1 cellular context compared by ENCODE assay signal in the genomic region with DNA sequence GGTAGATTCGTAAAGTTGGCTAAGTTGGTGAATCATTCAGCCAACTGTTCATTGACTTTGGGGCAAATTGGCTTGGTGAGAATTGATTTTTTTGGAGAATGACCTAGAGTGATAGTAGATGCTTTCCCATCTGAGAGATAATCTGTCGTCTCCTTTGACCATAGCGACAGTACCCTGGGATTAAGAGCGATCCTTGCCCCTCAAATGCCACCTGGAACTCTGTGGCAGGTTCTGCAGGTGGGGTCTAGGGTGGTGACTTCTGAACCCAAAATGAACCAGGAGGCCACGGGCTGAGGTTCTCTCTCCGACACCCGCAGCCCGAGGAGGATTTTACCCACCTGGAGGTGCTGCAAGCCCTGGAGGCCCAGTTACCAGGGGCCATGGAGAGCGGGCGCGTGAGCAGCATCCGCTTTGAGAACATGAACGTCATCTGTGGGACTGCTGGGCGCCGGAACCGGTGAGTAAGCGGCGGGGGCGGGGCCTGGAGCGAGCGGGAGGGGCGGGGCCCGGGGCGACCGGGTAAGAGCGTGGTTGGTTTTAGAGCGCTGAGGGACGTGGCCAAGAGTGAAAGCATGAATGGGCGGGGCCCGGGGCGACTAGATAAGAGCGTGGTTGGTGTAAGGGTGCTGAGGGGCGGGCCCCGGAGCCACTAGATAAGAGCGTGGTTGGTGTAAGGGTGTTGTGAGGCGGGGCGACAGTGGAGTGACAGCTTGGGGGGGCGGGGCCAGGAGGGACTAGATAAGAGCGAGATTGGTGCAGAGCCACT.
TF ChIP-seq lines count a peak whose summit lies in the region.

No MANE protein-coding gene starts in this region.

TF ChIP-seq in K562, 482 proteins besides CTCF, POLR2A, EP300 and RAD21 (continued from another document and continues in another):
- TF ChIP-seq, protein P1, sequence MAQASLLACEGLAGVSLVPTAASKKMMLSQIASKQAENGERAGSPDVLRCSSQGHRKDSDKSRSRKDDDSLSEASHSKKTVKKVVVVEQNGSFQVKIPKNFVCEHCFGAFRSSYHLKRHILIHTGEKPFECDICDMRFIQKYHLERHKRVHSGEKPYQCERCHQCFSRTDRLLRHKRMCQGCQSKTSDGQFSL (CRISPR knock-in tag; IDR thresholded peaks at IDR 0.05) = no peak
- TF ChIP-seq, protein P1 (tag; IDR thresholded peaks at IDR 0.05) = no peak
- TF ChIP-seq GABPA (tag; conservative IDR thresholded peaks at IDR 0.05; ENCODE audit: low read depth) (peak; percentile 87), MCM7 (IDR thresholded peaks at IDR 0.05) (no peak), ZNF561 (CRISPR knock-in tag; conservative IDR thresholded peaks at IDR 0.05) (no peak), ZNF780A (CRISPR knock-in tag; IDR thresholded peaks at IDR 0.05) (no peak), CEBPG (CRISPR knock-in tag; IDR thresholded peaks at IDR 0.05) (no peak), CEBPG (tag; conservative IDR thresholded peaks at IDR 0.05 in 1 of 2, IDR thresholded peaks at IDR 0.05 in 1 of 2) (no peak), STAT5B (CRISPR knock-in tag; IDR thresholded peaks at IDR 0.05) (no peak), MXI1 (IDR thresholded peaks at IDR 0.05; ENCODE audit: low read depth, low read length) (no peak), MECOM (CRISPR knock-in tag; IDR thresholded peaks at IDR 0.05) (no peak), RNF2 (IDR thresholded peaks at IDR 0.05) (no peak), CBFA2T2 (conservative IDR thresholded peaks at IDR 0.05) (no peak), BRD9 (IDR thresholded peaks at IDR 0.05; ENCODE audit: low read depth, partially characterized antibody) (no peak), KDM5B (IDR thresholded peaks at IDR 0.05; ENCODE audit: insufficient replicate concordance, low read depth, low read length) (peak; percentile 86), NCOA6 (IDR thresholded peaks at IDR 0.05) (no peak), ZNF830 (CRISPR knock-in tag; IDR thresholded peaks at IDR 0.05) (0 out of 2 replicates have a peak, but pooled peaks have one; percentile 34), PHTF2 (CRISPR knock-in tag; IDR thresholded peaks at IDR 0.05) (no peak), ZNF766 (CRISPR knock-in tag; conservative IDR thresholded peaks at IDR 0.05) (no peak), ZSCAN32 (CRISPR knock-in tag; IDR thresholded peaks at IDR 0.05) (no peak), RBM17 (IDR thresholded peaks at IDR 0.05; ENCODE audit: borderline replicate concordance, low read depth, low read length) (no peak), FOXA1 (IDR thresholded peaks at IDR 0.05; ENCODE audit: borderline replicate concordance) (no peak), YY1 (IDR thresholded peaks at IDR 0.05; ENCODE audit: borderline replicate concordance in 1 of 3, control insufficient read depth in 1 of 3, extremely low read depth in 1 of 3, insufficient read depth in 3 of 3, insufficient read length in 1 of 3, insufficient replicate concordance in 2 of 3, low read depth in 1 of 3, low read length in 2 of 3) (peak in 2 of 3 experiments; percentile 82 to 90), ZNF12 (CRISPR knock-in tag; IDR thresholded peaks at IDR 0.05) (no peak), PRMT5 (CRISPR knock-in tag; IDR thresholded peaks at IDR 0.05) (0 out of 2 replicates have a peak, but pooled peaks have one; percentile 75), CCNT2 (IDR thresholded peaks at IDR 0.05; ENCODE audit: borderline replicate concordance, extremely low read depth, insufficient read length, low read depth, low read length) (no peak), ZNF174 (CRISPR knock-in tag; IDR thresholded peaks at IDR 0.05) (no peak), TAF7 (tag; IDR thresholded peaks at IDR 0.05) (peak; percentile 58), GTF2F1 (IDR thresholded peaks at IDR 0.05; ENCODE audit: low read depth, low read length) (no peak), PURB (CRISPR knock-in tag; IDR thresholded peaks at IDR 0.05; ENCODE audit: low read depth) (no peak), FOXA3 (CRISPR knock-in tag; conservative IDR thresholded peaks at IDR 0.05 in 1 of 2, IDR thresholded peaks at IDR 0.05 in 1 of 2) (no peak), CBX1 (IDR thresholded peaks at IDR 0.05; ENCODE audit: low read depth) (peak; percentile 60; the same call in 1 of the 2 replicates), ZNF431 (CRISPR knock-in tag; IDR thresholded peaks at IDR 0.05) (no peak)
- TF ChIP-seq, protein P2, sequence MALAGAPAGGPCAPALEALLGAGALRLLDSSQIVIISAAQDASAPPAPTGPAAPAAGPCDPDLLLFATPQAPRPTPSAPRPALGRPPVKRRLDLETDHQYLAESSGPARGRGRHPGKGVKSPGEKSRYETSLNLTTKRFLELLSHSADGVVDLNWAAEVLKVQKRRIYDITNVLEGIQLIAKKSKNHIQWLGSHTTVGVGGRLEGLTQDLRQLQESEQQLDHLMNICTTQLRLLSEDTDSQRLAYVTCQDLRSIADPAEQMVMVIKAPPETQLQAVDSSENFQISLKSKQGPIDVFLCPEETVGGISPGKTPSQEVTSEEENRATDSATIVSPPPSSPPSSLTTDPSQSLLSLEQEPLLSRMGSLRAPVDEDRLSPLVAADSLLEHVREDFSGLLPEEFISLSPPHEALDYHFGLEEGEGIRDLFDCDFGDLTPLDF (CRISPR knock-in tag; IDR thresholded peaks at IDR 0.05) = no peak
- TF ChIP-seq, protein P3, sequence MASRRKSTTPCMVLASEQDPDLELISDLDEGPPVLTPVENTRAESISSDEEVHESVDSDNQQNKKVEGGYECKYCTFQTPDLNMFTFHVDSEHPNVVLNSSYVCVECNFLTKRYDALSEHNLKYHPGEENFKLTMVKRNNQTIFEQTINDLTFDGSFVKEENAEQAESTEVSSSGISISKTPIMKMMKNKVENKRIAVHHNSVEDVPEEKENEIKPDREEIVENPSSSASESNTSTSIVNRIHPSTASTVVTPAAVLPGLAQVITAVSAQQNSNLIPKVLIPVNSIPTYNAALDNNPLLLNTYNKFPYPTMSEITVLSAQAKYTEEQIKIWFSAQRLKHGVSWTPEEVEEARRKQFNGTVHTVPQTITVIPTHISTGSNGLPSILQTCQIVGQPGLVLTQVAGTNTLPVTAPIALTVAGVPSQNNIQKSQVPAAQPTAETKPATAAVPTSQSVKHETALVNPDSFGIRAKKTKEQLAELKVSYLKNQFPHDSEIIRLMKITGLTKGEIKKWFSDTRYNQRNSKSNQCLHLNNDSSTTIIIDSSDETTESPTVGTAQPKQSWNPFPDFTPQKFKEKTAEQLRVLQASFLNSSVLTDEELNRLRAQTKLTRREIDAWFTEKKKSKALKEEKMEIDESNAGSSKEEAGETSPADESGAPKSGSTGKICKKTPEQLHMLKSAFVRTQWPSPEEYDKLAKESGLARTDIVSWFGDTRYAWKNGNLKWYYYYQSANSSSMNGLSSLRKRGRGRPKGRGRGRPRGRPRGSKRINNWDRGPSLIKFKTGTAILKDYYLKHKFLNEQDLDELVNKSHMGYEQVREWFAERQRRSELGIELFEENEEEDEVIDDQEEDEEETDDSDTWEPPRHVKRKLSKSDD (conservative IDR thresholded peaks at IDR 0.05; ENCODE audit: low read length) = no peak
- TF ChIP-seq, protein P4, sequence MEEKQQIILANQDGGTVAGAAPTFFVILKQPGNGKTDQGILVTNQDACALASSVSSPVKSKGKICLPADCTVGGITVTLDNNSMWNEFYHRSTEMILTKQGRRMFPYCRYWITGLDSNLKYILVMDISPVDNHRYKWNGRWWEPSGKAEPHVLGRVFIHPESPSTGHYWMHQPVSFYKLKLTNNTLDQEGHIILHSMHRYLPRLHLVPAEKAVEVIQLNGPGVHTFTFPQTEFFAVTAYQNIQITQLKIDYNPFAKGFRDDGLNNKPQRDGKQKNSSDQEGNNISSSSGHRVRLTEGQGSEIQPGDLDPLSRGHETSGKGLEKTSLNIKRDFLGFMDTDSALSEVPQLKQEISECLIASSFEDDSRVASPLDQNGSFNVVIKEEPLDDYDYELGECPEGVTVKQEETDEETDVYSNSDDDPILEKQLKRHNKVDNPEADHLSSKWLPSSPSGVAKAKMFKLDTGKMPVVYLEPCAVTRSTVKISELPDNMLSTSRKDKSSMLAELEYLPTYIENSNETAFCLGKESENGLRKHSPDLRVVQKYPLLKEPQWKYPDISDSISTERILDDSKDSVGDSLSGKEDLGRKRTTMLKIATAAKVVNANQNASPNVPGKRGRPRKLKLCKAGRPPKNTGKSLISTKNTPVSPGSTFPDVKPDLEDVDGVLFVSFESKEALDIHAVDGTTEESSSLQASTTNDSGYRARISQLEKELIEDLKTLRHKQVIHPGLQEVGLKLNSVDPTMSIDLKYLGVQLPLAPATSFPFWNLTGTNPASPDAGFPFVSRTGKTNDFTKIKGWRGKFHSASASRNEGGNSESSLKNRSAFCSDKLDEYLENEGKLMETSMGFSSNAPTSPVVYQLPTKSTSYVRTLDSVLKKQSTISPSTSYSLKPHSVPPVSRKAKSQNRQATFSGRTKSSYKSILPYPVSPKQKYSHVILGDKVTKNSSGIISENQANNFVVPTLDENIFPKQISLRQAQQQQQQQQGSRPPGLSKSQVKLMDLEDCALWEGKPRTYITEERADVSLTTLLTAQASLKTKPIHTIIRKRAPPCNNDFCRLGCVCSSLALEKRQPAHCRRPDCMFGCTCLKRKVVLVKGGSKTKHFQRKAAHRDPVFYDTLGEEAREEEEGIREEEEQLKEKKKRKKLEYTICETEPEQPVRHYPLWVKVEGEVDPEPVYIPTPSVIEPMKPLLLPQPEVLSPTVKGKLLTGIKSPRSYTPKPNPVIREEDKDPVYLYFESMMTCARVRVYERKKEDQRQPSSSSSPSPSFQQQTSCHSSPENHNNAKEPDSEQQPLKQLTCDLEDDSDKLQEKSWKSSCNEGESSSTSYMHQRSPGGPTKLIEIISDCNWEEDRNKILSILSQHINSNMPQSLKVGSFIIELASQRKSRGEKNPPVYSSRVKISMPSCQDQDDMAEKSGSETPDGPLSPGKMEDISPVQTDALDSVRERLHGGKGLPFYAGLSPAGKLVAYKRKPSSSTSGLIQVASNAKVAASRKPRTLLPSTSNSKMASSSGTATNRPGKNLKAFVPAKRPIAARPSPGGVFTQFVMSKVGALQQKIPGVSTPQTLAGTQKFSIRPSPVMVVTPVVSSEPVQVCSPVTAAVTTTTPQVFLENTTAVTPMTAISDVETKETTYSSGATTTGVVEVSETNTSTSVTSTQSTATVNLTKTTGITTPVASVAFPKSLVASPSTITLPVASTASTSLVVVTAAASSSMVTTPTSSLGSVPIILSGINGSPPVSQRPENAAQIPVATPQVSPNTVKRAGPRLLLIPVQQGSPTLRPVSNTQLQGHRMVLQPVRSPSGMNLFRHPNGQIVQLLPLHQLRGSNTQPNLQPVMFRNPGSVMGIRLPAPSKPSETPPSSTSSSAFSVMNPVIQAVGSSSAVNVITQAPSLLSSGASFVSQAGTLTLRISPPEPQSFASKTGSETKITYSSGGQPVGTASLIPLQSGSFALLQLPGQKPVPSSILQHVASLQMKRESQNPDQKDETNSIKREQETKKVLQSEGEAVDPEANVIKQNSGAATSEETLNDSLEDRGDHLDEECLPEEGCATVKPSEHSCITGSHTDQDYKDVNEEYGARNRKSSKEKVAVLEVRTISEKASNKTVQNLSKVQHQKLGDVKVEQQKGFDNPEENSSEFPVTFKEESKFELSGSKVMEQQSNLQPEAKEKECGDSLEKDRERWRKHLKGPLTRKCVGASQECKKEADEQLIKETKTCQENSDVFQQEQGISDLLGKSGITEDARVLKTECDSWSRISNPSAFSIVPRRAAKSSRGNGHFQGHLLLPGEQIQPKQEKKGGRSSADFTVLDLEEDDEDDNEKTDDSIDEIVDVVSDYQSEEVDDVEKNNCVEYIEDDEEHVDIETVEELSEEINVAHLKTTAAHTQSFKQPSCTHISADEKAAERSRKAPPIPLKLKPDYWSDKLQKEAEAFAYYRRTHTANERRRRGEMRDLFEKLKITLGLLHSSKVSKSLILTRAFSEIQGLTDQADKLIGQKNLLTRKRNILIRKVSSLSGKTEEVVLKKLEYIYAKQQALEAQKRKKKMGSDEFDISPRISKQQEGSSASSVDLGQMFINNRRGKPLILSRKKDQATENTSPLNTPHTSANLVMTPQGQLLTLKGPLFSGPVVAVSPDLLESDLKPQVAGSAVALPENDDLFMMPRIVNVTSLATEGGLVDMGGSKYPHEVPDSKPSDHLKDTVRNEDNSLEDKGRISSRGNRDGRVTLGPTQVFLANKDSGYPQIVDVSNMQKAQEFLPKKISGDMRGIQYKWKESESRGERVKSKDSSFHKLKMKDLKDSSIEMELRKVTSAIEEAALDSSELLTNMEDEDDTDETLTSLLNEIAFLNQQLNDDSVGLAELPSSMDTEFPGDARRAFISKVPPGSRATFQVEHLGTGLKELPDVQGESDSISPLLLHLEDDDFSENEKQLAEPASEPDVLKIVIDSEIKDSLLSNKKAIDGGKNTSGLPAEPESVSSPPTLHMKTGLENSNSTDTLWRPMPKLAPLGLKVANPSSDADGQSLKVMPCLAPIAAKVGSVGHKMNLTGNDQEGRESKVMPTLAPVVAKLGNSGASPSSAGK (IDR thresholded peaks at IDR 0.05) = peak; percentile 61
- TF ChIP-seq, protein P5, sequence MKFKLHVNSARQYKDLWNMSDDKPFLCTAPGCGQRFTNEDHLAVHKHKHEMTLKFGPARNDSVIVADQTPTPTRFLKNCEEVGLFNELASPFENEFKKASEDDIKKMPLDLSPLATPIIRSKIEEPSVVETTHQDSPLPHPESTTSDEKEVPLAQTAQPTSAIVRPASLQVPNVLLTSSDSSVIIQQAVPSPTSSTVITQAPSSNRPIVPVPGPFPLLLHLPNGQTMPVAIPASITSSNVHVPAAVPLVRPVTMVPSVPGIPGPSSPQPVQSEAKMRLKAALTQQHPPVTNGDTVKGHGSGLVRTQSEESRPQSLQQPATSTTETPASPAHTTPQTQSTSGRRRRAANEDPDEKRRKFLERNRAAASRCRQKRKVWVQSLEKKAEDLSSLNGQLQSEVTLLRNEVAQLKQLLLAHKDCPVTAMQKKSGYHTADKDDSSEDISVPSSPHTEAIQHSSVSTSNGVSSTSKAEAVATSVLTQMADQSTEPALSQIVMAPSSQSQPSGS (CRISPR knock-in tag; IDR thresholded peaks at IDR 0.05) = 0 out of 2 replicates have a peak, but pooled peaks have one; percentile 51
- TF ChIP-seq, protein P6, sequence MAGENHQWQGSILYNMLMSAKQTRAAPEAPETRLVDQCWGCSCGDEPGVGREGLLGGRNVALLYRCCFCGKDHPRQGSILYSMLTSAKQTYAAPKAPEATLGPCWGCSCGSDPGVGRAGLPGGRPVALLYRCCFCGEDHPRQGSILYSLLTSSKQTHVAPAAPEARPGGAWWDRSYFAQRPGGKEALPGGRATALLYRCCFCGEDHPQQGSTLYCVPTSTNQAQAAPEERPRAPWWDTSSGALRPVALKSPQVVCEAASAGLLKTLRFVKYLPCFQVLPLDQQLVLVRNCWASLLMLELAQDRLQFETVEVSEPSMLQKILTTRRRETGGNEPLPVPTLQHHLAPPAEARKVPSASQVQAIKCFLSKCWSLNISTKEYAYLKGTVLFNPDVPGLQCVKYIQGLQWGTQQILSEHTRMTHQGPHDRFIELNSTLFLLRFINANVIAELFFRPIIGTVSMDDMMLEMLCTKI (IDR thresholded peaks at IDR 0.05; ENCODE audit: partially characterized antibody) = no peak
